1 cellular context compared by ENCODE assay signal in the genomic region with DNA sequence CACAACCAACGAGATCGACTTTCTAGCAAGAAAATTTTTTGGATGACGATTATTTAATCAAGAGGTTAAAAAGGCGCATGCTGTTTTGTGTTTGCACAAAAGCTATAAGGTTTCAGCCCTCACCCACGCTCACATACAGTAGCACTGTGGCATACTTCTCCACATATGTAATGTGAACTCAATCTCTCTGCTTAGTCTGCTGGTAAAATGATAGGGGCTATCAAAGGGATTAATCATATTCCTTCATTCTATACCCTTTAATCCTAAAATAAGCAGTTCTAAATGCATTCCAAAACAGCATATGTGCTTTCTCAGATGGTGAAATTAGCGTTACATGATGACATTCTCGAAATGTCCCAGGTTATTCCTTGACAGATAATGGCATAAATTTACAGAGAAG.
TF ChIP-seq lines count a peak whose summit lies in the region.

No MANE protein-coding gene starts in this region.

TF ChIP-seq in HEK293, 187 proteins besides CTCF, POLR2A, EP300 and RAD21 (continued from another document):
- TF ChIP-seq, protein P1, sequence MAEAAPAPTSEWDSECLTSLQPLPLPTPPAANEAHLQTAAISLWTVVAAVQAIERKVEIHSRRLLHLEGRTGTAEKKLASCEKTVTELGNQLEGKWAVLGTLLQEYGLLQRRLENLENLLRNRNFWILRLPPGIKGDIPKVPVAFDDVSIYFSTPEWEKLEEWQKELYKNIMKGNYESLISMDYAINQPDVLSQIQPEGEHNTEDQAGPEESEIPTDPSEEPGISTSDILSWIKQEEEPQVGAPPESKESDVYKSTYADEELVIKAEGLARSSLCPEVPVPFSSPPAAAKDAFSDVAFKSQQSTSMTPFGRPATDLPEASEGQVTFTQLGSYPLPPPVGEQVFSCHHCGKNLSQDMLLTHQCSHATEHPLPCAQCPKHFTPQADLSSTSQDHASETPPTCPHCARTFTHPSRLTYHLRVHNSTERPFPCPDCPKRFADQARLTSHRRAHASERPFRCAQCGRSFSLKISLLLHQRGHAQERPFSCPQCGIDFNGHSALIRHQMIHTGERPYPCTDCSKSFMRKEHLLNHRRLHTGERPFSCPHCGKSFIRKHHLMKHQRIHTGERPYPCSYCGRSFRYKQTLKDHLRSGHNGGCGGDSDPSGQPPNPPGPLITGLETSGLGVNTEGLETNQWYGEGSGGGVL (tag by site-specific recombination; IDR thresholded peaks at IDR 0.05), result 0 out of 2 replicates have a peak, but pooled peaks have one; percentile 28
- TF ChIP-seq, protein P2, sequence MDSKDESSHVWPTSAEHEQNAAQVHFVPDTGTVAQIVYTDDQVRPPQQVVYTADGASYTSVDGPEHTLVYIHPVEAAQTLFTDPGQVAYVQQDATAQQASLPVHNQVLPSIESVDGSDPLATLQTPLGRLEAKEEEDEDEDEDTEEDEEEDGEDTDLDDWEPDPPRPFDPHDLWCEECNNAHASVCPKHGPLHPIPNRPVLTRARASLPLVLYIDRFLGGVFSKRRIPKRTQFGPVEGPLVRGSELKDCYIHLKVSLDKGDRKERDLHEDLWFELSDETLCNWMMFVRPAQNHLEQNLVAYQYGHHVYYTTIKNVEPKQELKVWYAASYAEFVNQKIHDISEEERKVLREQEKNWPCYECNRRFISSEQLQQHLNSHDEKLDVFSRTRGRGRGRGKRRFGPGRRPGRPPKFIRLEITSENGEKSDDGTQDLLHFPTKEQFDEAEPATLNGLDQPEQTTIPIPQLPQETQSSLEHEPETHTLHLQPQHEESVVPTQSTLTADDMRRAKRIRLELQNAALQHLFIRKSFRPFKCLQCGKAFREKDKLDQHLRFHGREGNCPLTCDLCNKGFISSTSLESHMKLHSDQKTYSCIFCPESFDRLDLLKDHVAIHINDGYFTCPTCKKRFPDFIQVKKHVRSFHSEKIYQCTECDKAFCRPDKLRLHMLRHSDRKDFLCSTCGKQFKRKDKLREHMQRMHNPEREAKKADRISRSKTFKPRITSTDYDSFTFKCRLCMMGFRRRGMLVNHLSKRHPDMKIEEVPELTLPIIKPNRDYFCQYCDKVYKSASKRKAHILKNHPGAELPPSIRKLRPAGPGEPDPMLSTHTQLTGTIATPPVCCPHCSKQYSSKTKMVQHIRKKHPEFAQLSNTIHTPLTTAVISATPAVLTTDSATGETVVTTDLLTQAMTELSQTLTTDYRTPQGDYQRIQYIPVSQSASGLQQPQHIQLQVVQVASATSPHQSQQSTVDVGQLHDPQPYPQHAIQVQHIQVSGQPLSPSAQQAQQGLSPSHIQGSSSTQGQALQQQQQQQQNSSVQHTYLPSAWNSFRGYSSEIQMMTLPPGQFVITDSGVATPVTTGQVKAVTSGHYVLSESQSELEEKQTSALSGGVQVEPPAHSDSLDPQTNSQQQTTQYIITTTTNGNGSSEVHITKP (tag by site-specific recombination; IDR thresholded peaks at IDR 0.05), result peak; percentile 30; the same call in 1 of the 2 replicates
- TF ChIP-seq ZBTB21 (tag by site-specific recombination; IDR thresholded peaks at IDR 0.05) (peak; percentile 70; the same call in 1 of the 2 replicates), ZNF133 (tag by site-specific recombination; IDR thresholded peaks at IDR 0.05) (no peak), FEZF1 (tag by site-specific recombination; IDR thresholded peaks at IDR 0.05) (peak; percentile 72), ZNF366 (tag by site-specific recombination; conservative IDR thresholded peaks at IDR 0.05) (peak; percentile 68), ZFP41 (tag by site-specific recombination; IDR thresholded peaks at IDR 0.05; ENCODE audit: borderline replicate concordance) (no peak), HOXC10 (CRISPR knock-in tag; IDR thresholded peaks at IDR 0.05) (no peak), ZNF600 (tag by site-specific recombination; IDR thresholded peaks at IDR 0.05) (peak; percentile 47; the same call in 1 of the 2 replicates), ZBTB17 (tag by site-specific recombination; IDR thresholded peaks at IDR 0.05) (peak; percentile 74), ZNF24 (tag by site-specific recombination; IDR thresholded peaks at IDR 0.05) (0 out of 2 replicates have a peak, but pooled peaks have one; percentile 65), ZNF785 (tag by site-specific recombination; IDR thresholded peaks at IDR 0.05) (no peak), EGR2 (tag by site-specific recombination; IDR thresholded peaks at IDR 0.05; ENCODE audit: low read depth) (no peak)
- TF ChIP-seq, protein P3, sequence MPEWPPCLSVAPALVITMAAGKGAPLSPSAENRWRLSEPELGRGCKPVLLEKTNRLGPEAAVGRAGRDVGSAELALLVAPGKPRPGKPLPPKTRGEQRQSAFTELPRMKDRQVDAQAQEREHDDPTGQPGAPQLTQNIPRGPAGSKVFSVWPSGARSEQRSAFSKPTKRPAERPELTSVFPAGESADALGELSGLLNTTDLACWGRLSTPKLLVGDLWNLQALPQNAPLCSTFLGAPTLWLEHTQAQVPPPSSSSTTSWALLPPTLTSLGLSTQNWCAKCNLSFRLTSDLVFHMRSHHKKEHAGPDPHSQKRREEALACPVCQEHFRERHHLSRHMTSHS (tag by site-specific recombination; IDR thresholded peaks at IDR 0.05), result no peak
- TF ChIP-seq, protein P4, sequence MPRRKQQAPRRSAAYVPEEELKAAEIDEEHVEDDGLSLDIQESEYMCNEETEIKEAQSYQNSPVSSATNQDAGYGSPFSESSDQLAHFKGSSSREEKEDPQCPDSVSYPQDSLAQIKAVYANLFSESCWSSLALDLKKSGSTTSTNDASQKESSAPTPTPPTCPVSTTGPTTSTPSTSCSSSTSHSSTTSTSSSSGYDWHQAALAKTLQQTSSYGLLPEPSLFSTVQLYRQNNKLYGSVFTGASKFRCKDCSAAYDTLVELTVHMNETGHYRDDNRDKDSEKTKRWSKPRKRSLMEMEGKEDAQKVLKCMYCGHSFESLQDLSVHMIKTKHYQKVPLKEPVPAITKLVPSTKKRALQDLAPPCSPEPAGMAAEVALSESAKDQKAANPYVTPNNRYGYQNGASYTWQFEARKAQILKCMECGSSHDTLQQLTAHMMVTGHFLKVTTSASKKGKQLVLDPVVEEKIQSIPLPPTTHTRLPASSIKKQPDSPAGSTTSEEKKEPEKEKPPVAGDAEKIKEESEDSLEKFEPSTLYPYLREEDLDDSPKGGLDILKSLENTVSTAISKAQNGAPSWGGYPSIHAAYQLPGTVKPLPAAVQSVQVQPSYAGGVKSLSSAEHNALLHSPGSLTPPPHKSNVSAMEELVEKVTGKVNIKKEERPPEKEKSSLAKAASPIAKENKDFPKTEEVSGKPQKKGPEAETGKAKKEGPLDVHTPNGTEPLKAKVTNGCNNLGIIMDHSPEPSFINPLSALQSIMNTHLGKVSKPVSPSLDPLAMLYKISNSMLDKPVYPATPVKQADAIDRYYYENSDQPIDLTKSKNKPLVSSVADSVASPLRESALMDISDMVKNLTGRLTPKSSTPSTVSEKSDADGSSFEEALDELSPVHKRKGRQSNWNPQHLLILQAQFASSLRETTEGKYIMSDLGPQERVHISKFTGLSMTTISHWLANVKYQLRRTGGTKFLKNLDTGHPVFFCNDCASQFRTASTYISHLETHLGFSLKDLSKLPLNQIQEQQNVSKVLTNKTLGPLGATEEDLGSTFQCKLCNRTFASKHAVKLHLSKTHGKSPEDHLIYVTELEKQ (tag by site-specific recombination; IDR thresholded peaks at IDR 0.05; ENCODE audit: borderline replicate concordance), result peak; percentile 41; the same call in 1 of the 2 replicates
TF ChIP-seq in HEK293: peak in this region for 19.
